In genomic region chr7:155002411-155003214, GRCh38 we compare ENCODE assay signal across 1 cellular context.
A peak's percentile ranks its signal among the peaks of the same experiment; 100 is the strongest.
TF ChIP-seq lines count a peak whose summit lies in the region.

TSS of gene PAXIP1 (minus strand) at chr7:155003124. CDS start at chr7:155002929, 195 bp downstream.

TF ChIP-seq in HepG2, 621 proteins besides CTCF, POLR2A, EP300 and RAD21 (continued from another document):
- TF ChIP-seq SALL2 (CRISPR knock-in tag; IDR thresholded peaks at IDR 0.05): peak; percentile 45; the same call in 1 of the 2 replicates
- 0 out of 2 replicates have a peak, but pooled peaks have one; percentile 36 for TF ChIP-seq PHF8 (CRISPR knock-in tag; IDR thresholded peaks at IDR 0.05)
- TF ChIP-seq TFDP2 (CRISPR knock-in tag; IDR thresholded peaks at IDR 0.05): peak; percentile 34; the same call in 1 of the 2 replicates
- no peak; the same call in 1 of the 2 replicates for TF ChIP-seq ZBTB2 (CRISPR knock-in tag; IDR thresholded peaks at IDR 0.05; ENCODE audit: low read depth)
- TF ChIP-seq YY1 (IDR thresholded peaks at IDR 0.05; ENCODE audit: insufficient read depth, insufficient replicate concordance, low read depth, low read length): peak; percentile 14
TF ChIP-seq in HepG2: peak in this region for 30.
